In the genomic region with DNA sequence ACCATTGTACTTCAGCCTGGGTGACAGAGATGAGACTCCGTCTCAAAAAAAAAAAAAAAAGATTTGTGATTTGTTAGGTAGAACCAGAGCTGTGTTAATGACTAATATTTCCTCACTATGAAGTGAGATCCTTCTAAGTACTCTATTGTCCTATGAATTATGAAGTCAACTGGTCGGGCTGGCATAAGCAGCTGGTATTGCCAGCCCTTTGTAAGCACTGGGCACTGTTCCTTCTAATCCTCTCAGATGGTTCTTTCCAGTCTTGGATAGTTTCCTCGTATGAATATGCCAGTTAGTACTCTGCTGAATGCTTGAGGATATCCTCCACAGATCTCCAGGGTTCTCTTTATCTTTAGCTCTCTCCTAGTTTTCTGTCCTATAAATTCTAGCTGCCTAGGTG, we compare ENCODE assay signal across 1 cellular context.
TF ChIP-seq lines count a peak whose summit lies in the region.

No MANE protein-coding gene starts in this region.

TF ChIP-seq in HepG2, 621 proteins besides CTCF, POLR2A, EP300 and RAD21 (continued from another document):
- TF ChIP-seq, protein P1, sequence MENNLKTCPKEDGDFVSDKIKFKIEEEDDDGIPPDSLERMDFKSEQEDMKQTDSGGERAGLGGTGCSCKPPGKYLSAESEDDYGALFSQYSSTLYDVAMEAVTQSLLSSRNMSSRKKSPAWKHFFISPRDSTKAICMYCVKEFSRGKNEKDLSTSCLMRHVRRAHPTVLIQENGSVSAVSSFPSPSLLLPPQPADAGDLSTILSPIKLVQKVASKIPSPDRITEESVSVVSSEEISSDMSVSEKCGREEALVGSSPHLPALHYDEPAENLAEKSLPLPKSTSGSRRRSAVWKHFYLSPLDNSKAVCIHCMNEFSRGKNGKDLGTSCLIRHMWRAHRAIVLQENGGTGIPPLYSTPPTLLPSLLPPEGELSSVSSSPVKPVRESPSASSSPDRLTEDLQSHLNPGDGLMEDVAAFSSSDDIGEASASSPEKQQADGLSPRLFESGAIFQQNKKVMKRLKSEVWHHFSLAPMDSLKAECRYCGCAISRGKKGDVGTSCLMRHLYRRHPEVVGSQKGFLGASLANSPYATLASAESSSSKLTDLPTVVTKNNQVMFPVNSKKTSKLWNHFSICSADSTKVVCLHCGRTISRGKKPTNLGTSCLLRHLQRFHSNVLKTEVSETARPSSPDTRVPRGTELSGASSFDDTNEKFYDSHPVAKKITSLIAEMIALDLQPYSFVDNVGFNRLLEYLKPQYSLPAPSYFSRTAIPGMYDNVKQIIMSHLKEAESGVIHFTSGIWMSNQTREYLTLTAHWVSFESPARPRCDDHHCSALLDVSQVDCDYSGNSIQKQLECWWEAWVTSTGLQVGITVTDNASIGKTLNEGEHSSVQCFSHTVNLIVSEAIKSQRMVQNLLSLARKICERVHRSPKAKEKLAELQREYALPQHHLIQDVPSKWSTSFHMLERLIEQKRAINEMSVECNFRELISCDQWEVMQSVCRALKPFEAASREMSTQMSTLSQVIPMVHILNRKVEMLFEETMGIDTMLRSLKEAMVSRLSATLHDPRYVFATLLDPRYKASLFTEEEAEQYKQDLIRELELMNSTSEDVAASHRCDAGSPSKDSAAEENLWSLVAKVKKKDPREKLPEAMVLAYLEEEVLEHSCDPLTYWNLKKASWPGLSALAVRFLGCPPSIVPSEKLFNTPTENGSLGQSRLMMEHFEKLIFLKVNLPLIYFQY (CRISPR knock-in tag; IDR thresholded peaks at IDR 0.05; ENCODE audit: borderline replicate concordance): no peak
- no peak for TF ChIP-seq ZNF761 (CRISPR knock-in tag; conservative IDR thresholded peaks at IDR 0.05)
- no peak for TF ChIP-seq RBAK (CRISPR knock-in tag; IDR thresholded peaks at IDR 0.05)
- TF ChIP-seq, protein P2, sequence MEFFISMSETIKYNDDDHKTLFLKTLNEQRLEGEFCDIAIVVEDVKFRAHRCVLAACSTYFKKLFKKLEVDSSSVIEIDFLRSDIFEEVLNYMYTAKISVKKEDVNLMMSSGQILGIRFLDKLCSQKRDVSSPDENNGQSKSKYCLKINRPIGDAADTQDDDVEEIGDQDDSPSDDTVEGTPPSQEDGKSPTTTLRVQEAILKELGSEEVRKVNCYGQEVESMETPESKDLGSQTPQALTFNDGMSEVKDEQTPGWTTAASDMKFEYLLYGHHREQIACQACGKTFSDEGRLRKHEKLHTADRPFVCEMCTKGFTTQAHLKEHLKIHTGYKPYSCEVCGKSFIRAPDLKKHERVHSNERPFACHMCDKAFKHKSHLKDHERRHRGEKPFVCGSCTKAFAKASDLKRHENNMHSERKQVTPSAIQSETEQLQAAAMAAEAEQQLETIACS (CRISPR knock-in tag; IDR thresholded peaks at IDR 0.05): no peak
- TF ChIP-seq, protein P3, sequence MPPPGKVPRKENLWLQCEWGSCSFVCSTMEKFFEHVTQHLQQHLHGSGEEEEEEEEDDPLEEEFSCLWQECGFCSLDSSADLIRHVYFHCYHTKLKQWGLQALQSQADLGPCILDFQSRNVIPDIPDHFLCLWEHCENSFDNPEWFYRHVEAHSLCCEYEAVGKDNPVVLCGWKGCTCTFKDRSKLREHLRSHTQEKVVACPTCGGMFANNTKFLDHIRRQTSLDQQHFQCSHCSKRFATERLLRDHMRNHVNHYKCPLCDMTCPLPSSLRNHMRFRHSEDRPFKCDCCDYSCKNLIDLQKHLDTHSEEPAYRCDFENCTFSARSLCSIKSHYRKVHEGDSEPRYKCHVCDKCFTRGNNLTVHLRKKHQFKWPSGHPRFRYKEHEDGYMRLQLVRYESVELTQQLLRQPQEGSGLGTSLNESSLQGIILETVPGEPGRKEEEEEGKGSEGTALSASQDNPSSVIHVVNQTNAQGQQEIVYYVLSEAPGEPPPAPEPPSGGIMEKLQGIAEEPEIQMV (CRISPR knock-in tag; IDR thresholded peaks at IDR 0.05; ENCODE audit: low read depth): no peak
- TF ChIP-seq ZFP1 (CRISPR knock-in tag; IDR thresholded peaks at IDR 0.05): no peak
- TF ChIP-seq PAX8 (CRISPR knock-in tag; IDR thresholded peaks at IDR 0.05; ENCODE audit: borderline replicate concordance): no peak
- no peak for TF ChIP-seq RFXAP (CRISPR knock-in tag; IDR thresholded peaks at IDR 0.05; ENCODE audit: borderline replicate concordance)
- no peak for TF ChIP-seq GABPA (IDR thresholded peaks at IDR 0.05; ENCODE audit: low read depth, low read length)
- no peak for TF ChIP-seq GABPA (CRISPR knock-in tag; IDR thresholded peaks at IDR 0.05; ENCODE audit: low read depth)
